ENCODE assay signal across 32 cellular contexts in the genomic region with DNA sequence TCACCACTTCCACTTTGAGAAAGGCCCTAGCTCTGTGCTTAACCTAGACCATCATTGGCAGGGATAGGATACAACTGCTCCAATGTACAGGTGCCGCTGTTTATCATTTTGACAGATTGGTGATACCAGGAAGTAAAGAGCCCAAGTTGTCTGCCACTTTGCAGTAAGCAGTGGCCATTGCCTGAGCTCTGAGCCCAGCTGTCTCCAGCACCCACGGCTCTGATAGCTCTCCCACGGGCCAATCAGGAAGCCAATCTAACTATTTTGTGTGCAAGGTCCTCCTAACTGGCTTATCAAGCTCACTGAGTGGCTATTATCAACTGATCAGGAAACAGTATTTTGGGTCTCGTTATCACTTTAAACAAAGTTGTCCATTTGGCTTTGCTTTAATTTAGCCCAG.
"Had no signal": no experiment of that assay in that cellular context is flagged by ENCODE, and none has a peak within 500 bp of the region (broad histone marks: within the 10 kb centered on the region; RNA-seq: fewer than 3 reads in every experiment).

No MANE protein-coding gene starts in this region.

- H3K36me3 Mint-ChIP-seq: activated naive CD4-positive, alpha-beta T cell treated with anti-CD3 and anti-CD28 coated beads, Interleukin-2, amount 50 U/mL, for 24 hours; naive thymus-derived CD8-positive, alpha-beta T cell had no signal

- H3K4me3 Mint-ChIP-seq: activated CD4-positive, alpha-beta memory T cell treated with anti-CD3 and anti-CD28 coated beads, Interleukin-2, amount 10 ng/mL, durations not matched to agents 7 days and 5 days; activated CD4-positive, alpha-beta T cell treated with anti-CD3 and anti-CD28 coated beads, Interleukin-2, amount 10 ng/mL, durations not matched to agents 7 days and 5 days; activated naive CD4-positive, alpha-beta T cell treated with anti-CD3 and anti-CD28 coated beads, Interleukin-2, amount 50 U/mL, for 24 hours; activated naive CD8-positive, alpha-beta T cell treated with anti-CD3 and anti-CD28 coated beads, Interleukin-2, amount 50 U/mL, for 24 hours; activated T-cell treated with anti-CD3 and anti-CD28 coated beads, Interleukin-2, amount 50 U/mL, for 24 hours; effector memory CD8-positive, alpha-beta T cell; mesothelial cell of epicardium; naive thymus-derived CD8-positive, alpha-beta T cell; neural crest cell had no signal

- ATAC-seq: activated naive CD8-positive, alpha-beta T cell treated with anti-CD3 and anti-CD28 coated beads, Interleukin-2, amount 50 U/mL, for 24 hours; effector memory CD8-positive, alpha-beta T cell; gastroesophageal sphincter; left cardiac atrium; naive thymus-derived CD8-positive, alpha-beta T cell; pancreas; stimulated activated naive CD8-positive, alpha-beta T cell treated with anti-CD3 and anti-CD28 coated beads, Interleukin-15, Interleukin-2, amounts not matched to agents 100 U/mL and 50 U/mL, for 24 hours had no signal

- H3K27me3 Mint-ChIP-seq: activated naive CD4-positive, alpha-beta T cell treated with anti-CD3 and anti-CD28 coated beads, Interleukin-2, amount 50 U/mL, for 24 hours; activated naive CD8-positive, alpha-beta T cell treated with anti-CD3 and anti-CD28 coated beads, Interleukin-2, amount 50 U/mL, for 24 hours; activated T-cell treated with anti-CD3 and anti-CD28 coated beads, Interleukin-2, amount 50 U/mL, for 24 hours; effector memory CD8-positive, alpha-beta T cell had no signal

- H3K9me3 ChIP-seq: gastroesophageal sphincter, pancreas, prostate gland, sigmoid colon, thoracic aorta, uterus had no signal

- H3K9me3 Mint-ChIP-seq: activated CD4-positive, alpha-beta memory T cell treated with anti-CD3 and anti-CD28 coated beads, Interleukin-2, amount 10 ng/mL, durations not matched to agents 7 days and 5 days; activated CD4-positive, alpha-beta T cell treated with anti-CD3 and anti-CD28 coated beads, Interleukin-2, amount 10 ng/mL, durations not matched to agents 7 days and 5 days; activated naive CD4-positive, alpha-beta T cell treated with anti-CD3 and anti-CD28 coated beads, Interleukin-2, amount 50 U/mL, for 24 hours; activated naive CD8-positive, alpha-beta T cell treated with anti-CD3 and anti-CD28 coated beads, Interleukin-2, amount 50 U/mL, for 24 hours; activated T-cell treated with anti-CD3 and anti-CD28 coated beads, Interleukin-2, amount 50 U/mL, for 24 hours; activated T-helper 2 cell treated with anti-CD3 and anti-CD28 coated beads, Interferon-gamma antibody, Interleukin-2, Interleukin-4, amounts not matched to agents 10 μg/mL and 5 μg/mL and 100 μg/mL, durations not matched to agents 14 hours and 24 hours and 36 hours; effector memory CD8-positive, alpha-beta T cell; mesothelial cell of epicardium; naive thymus-derived CD8-positive, alpha-beta T cell; neural crest cell had no signal

- DNase-seq: activated CD4-positive, alpha-beta memory T cell treated with anti-CD3 and anti-CD28 coated beads, Interleukin-2, amount 10 ng/mL, durations not matched to agents 7 days and 5 days; activated CD4-positive, alpha-beta T cell treated with anti-CD3 and anti-CD28 coated beads, Interleukin-2, amount 10 ng/mL, durations not matched to agents 7 days and 5 days; activated CD4-positive, CD25-positive, alpha-beta regulatory T cell treated with anti-CD3 and anti-CD28 coated beads, Interleukin-2, amount 50 U/mL, for 72 hours; activated CD8-positive, alpha-beta memory T cell treated with anti-CD3 and anti-CD28 coated beads, Interleukin-2, amount 50 U/mL, for 48 hours; activated naive CD8-positive, alpha-beta T cell treated with anti-CD3 and anti-CD28 coated beads, Interleukin-2, amount 50 U/mL, for 24 hours; activated T-cell treated with anti-CD3 and anti-CD28 coated beads, Interleukin-2, amount 50 U/mL, for 24 hours; amygdala; caudate nucleus; cortex of kidney; effector memory CD8-positive, alpha-beta T cell; head of caudate nucleus; hippocampal formation; left cardiac atrium; mammary epithelial cell; naive thymus-derived CD8-positive, alpha-beta T cell; nucleus accumbens; pancreas; retina; sigmoid colon; stimulated activated naive CD8-positive, alpha-beta T cell treated with anti-CD3 and anti-CD28 coated beads, Interleukin-15, Interleukin-2, amounts not matched to agents 100 U/mL and 50 U/mL, for 24 hours; T1000; trophoblast cell; uterus; WERI-Rb-1 had no signal

- H3K4me3 ChIP-seq: gastroesophageal sphincter, pancreas, prostate gland, sigmoid colon, smooth muscle cell, thoracic aorta, uterus had no signal

- H3K4me1 ChIP-seq: gastroesophageal sphincter, pancreas, prostate gland, sigmoid colon, uterus had no signal

- H3K27me3 ChIP-seq: gastroesophageal sphincter, pancreas, sigmoid colon, uterus had no signal

- H3K4me1 Mint-ChIP-seq: activated CD4-positive, alpha-beta memory T cell treated with anti-CD3 and anti-CD28 coated beads, Interleukin-2, amount 10 ng/mL, durations not matched to agents 7 days and 5 days; activated CD4-positive, alpha-beta T cell treated with anti-CD3 and anti-CD28 coated beads, Interleukin-2, amount 10 ng/mL, durations not matched to agents 7 days and 5 days had no signal

- H3K27ac Mint-ChIP-seq: activated CD4-positive, alpha-beta memory T cell treated with anti-CD3 and anti-CD28 coated beads, Interleukin-2, amount 10 ng/mL, durations not matched to agents 7 days and 5 days; activated CD4-positive, alpha-beta T cell treated with anti-CD3 and anti-CD28 coated beads, Interleukin-2, amount 10 ng/mL, durations not matched to agents 7 days and 5 days; activated naive CD4-positive, alpha-beta T cell treated with anti-CD3 and anti-CD28 coated beads, Interleukin-2, amount 50 U/mL, for 24 hours; activated naive CD8-positive, alpha-beta T cell treated with anti-CD3 and anti-CD28 coated beads, Interleukin-2, amount 50 U/mL, for 24 hours; activated T-cell treated with anti-CD3 and anti-CD28 coated beads, Interleukin-2, amount 50 U/mL, for 24 hours; activated T-helper 2 cell treated with anti-CD3 and anti-CD28 coated beads, Interferon-gamma antibody, Interleukin-2, Interleukin-4, amounts not matched to agents 10 μg/mL and 5 μg/mL and 100 μg/mL, durations not matched to agents 14 hours and 24 hours and 36 hours; effector memory CD8-positive, alpha-beta T cell; mesothelial cell of epicardium had no signal

- H3K4me2 ChIP-seq: smooth muscle cell had no signal

- H3K36me3 ChIP-seq: gastroesophageal sphincter, pancreas, prostate gland, sigmoid colon, thoracic aorta, uterus had no signal

- H3K27ac ChIP-seq: gastroesophageal sphincter, pancreas, prostate gland, sigmoid colon, thoracic aorta, uterus, WERI-Rb-1 had no signal
